1 cellular context compared by ENCODE assay signal in the genomic region with DNA sequence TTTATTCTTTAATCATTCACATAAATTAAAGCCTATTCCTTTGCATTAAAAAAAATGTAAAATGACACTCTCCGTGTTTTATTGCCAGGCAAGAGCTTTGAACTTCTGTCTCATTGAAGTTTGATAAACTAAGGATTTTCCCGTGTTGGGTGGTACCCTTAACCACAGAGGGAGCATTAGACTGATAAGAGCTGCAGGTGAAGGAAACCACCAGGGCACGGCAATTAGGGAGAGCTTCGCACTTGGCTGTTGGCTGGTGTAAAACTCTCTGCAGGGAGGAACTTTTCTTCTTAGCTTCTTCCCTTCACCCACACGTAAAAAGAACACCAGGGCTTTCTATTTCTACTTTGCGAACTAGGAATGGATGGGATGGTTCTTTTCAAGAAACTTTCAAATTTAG.
TF ChIP-seq lines count a peak whose summit lies in the region.

No MANE protein-coding gene starts in this region.

TF ChIP-seq in HEK293, 187 proteins besides CTCF, POLR2A, EP300 and RAD21 (continued from another document):
- TF ChIP-seq PRDM6 (tag by site-specific recombination; IDR thresholded peaks at IDR 0.05) (peak; percentile 20; the same call in 1 of the 2 replicates), IKZF3 (tag by site-specific recombination; IDR thresholded peaks at IDR 0.05) (0 out of 2 replicates have a peak, but pooled peaks have one; percentile 15), ZNF366 (tag by site-specific recombination; conservative IDR thresholded peaks at IDR 0.05) (no peak), ZNF24 (tag by site-specific recombination; IDR thresholded peaks at IDR 0.05) (no peak), TCF7L2 (IDR thresholded peaks at IDR 0.05; ENCODE audit: borderline replicate concordance, low read depth, low read length) (0 out of 2 replicates have a peak, but pooled peaks have one; percentile 26), ZNF473 (tag by site-specific recombination; IDR thresholded peaks at IDR 0.05) (no peak), ZNF10 (tag by site-specific recombination; IDR thresholded peaks at IDR 0.05) (peak; percentile 56; the same call in 1 of the 2 replicates), KLF1 (tag by site-specific recombination; IDR thresholded peaks at IDR 0.05) (0 out of 2 replicates have a peak, but pooled peaks have one; percentile 18), ZNF341 (tag by site-specific recombination; IDR thresholded peaks at IDR 0.05; ENCODE audit: low read depth) (peak; percentile 37; the same call in 1 of the 2 replicates), FEZF1 (tag by site-specific recombination; IDR thresholded peaks at IDR 0.05) (peak; percentile 32; the same call in 1 of the 2 replicates)
TF ChIP-seq in HEK293: peak in this region for 7.
